32 cellular contexts compared by ENCODE assay signal in the genomic region with DNA sequence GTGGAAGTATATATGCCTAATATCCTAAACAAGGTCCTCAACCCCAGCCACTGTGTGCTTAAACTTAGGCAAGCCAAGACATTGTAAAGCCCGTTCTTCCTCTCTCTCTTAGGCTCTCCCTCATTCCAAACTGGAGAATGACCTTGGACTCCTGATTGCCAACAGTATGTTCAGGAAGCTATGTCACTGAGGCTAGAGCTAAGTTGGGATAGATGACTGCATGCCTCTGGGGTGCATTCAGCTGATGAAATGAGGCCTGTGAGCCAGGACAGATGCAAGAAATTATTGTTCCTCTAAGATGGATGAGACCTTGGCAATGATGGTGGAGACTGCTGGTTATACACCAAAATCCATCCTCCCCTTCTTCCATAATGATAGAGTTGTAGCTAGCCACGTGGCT. TPM values are rescaled to one million over a fixed set of nuclear protein-coding genes. Genes with fewer than 3 reads are reported as not detected.
"Had no signal": no experiment of that assay in that cellular context is flagged by ENCODE, and none has a peak within 500 bp of the region (broad histone marks: within the 10 kb centered on the region; RNA-seq: fewer than 3 reads in every experiment).

No MANE protein-coding gene starts in this region.

- H3K4me2 ChIP-seq: neural progenitor cell had no signal

- H3K4me1 Mint-ChIP-seq: immature natural killer cell; mesothelial cell of epicardium; naive B cell; natural killer cell; stimulated activated effector memory CD8-positive, alpha-beta T cell treated with anti-CD3 and anti-CD28 coated beads, Interleukin-12 subunit alpha, Interleukin-12 subunit beta, amount 100 ng/mL, for 72 hours had no signal

- H3K36me3 Mint-ChIP-seq: immature natural killer cell; mesothelial cell of epicardium; naive B cell; natural killer cell; neural progenitor cell; stimulated activated effector memory CD8-positive, alpha-beta T cell treated with anti-CD3 and anti-CD28 coated beads, Interleukin-12 subunit alpha, Interleukin-12 subunit beta, amount 100 ng/mL, for 72 hours had no signal

- H3K27ac Mint-ChIP-seq: immature natural killer cell; mesothelial cell of epicardium; naive B cell; natural killer cell; nephron progenitor cell; neural progenitor cell; progenitor cell of endocrine pancreas; stimulated activated effector memory CD8-positive, alpha-beta T cell treated with anti-CD3 and anti-CD28 coated beads, Interleukin-12 subunit alpha, Interleukin-12 subunit beta, amount 100 ng/mL, for 72 hours; stimulated activated naive CD8-positive, alpha-beta T cell treated with anti-CD3 and anti-CD28 coated beads, Interleukin-15, Interleukin-2, amounts not matched to agents 100 ng/mL and 50 ng/mL, for 24 hours had no signal

- H3K36me3 ChIP-seq: lower lobe of right lung, neural progenitor cell, neutrophil, ovary, spleen, suprapubic skin, thoracic aorta, tibial artery, upper lobe of right lung had no signal

- FAIRE-seq: islet of Langerhans, small intestine, urothelium cell line had no signal

- H3K4me1 ChIP-seq: lower lobe of right lung, spleen, suprapubic skin, tibial artery, upper lobe of right lung had no signal

- H3K4me3 ChIP-seq: lower lobe of right lung, neural progenitor cell, ovary, spleen, suprapubic skin, thoracic aorta, tibial artery, upper lobe of right lung had no signal

- H3K9me3 Mint-ChIP-seq: immature natural killer cell; mesothelial cell of epicardium; natural killer cell; nephron progenitor cell; neural progenitor cell; stimulated activated naive CD8-positive, alpha-beta T cell treated with anti-CD3 and anti-CD28 coated beads, Interleukin-15, Interleukin-2, amounts not matched to agents 100 ng/mL and 50 ng/mL, for 24 hours had no signal

- ATAC-seq: lower lobe of right lung; natural killer cell; sciatic nerve; stimulated activated effector memory CD8-positive, alpha-beta T cell treated with anti-CD3 and anti-CD28 coated beads, Interleukin-12 subunit alpha, Interleukin-12 subunit beta, amount 100 ng/mL, for 72 hours; upper lobe of right lung had no signal

- H2AFZ ChIP-seq: neural progenitor cell had no signal

- H3K27me3 ChIP-seq: ovary had no signal

- H3K27ac ChIP-seq: lower lobe of right lung, neural progenitor cell, neutrophil, ovary, spleen, suprapubic skin, thoracic aorta, tibial artery, upper lobe of right lung had no signal

- H3K4me3 Mint-ChIP-seq: immature natural killer cell; mesothelial cell of epicardium; naive B cell; natural killer cell; nephron progenitor cell; neural progenitor cell; stimulated activated effector memory CD8-positive, alpha-beta T cell treated with anti-CD3 and anti-CD28 coated beads, Interleukin-12 subunit alpha, Interleukin-12 subunit beta, amount 100 ng/mL, for 72 hours; stimulated activated naive CD8-positive, alpha-beta T cell treated with anti-CD3 and anti-CD28 coated beads, Interleukin-15, Interleukin-2, amounts not matched to agents 100 ng/mL and 50 ng/mL, for 24 hours had no signal

- H3K9ac ChIP-seq: neural progenitor cell had no signal

- H3K9me3 ChIP-seq: lower lobe of right lung, neutrophil, ovary, suprapubic skin, thoracic aorta, tibial artery, upper lobe of right lung had no signal

- DNase-seq: hypothalamus; immature natural killer cell; lower lobe of right lung; mammary epithelial cell; mesenchymal stem cell; naive B cell; natural killer cell; nephron progenitor cell; occipital lobe; ovary; small intestine; spleen; stimulated activated CD4-positive, alpha-beta T cell treated with anti-CD3 and anti-CD28 coated beads, Interleukin-4, amount 100 ng/mL, for 24 hours; stimulated activated naive CD4-positive, alpha-beta T cell; tibial artery; trophoblast cell; upper lobe of right lung had no signal

RNA-seq across cellular contexts. Expression of a gene that starts 27.9 kb away (rescaled TPM):
- total RNA-seq: kidney epithelial cell, liver, lower lobe of right lung, mammary epithelial cell, mesothelial cell of epicardium, mononuclear cell, natural killer cell, occipital lobe, ovary, progenitor cell of endocrine pancreas, sciatic nerve, spleen, subcutaneous adipose tissue, suprapubic skin, thoracic aorta, upper lobe of right lung had no signal
- polyA plus RNA-seq: immature natural killer cell, liver, mammary epithelial cell, ovary, small intestine, spleen had no signal
